1 cellular context compared by ENCODE assay signal in genomic region chr7:79452032-79452494, GRCh38.
TF ChIP-seq lines count a peak whose summit lies in the region.

No MANE protein-coding gene starts in this region.

TF ChIP-seq in HepG2, 621 proteins besides CTCF, POLR2A, EP300 and RAD21 (continued from another document and continues in another):
- TF ChIP-seq DDIT3 (CRISPR knock-in tag; IDR thresholded peaks at IDR 0.05) (no peak), ZNF766 (CRISPR knock-in tag; IDR thresholded peaks at IDR 0.05; ENCODE audit: borderline replicate concordance) (no peak), ZGPAT (CRISPR knock-in tag; IDR thresholded peaks at IDR 0.05) (peak; percentile 80), IRX3 (CRISPR knock-in tag; IDR thresholded peaks at IDR 0.05; ENCODE audit: borderline replicate concordance, low read depth) (no peak), NAIF1 (CRISPR knock-in tag; IDR thresholded peaks at IDR 0.05; ENCODE audit: borderline replicate concordance) (no peak), HMGXB3 (CRISPR knock-in tag; IDR thresholded peaks at IDR 0.05; ENCODE audit: borderline replicate concordance) (peak; percentile 49; the same call in 1 of the 2 replicates), MLXIP (CRISPR knock-in tag; IDR thresholded peaks at IDR 0.05; ENCODE audit: borderline replicate concordance) (no peak), FIP1L1 (IDR thresholded peaks at IDR 0.05; ENCODE audit: borderline replicate concordance, insufficient read depth, low read depth, low read length) (no peak), ZNF549 (CRISPR knock-in tag; IDR thresholded peaks at IDR 0.05) (no peak), NPAS2 (CRISPR knock-in tag; IDR thresholded peaks at IDR 0.05; ENCODE audit: borderline replicate concordance) (no peak), ZNF232 (CRISPR knock-in tag; IDR thresholded peaks at IDR 0.05; ENCODE audit: borderline replicate concordance) (no peak), ZNF556 (CRISPR knock-in tag; IDR thresholded peaks at IDR 0.05; ENCODE audit: borderline replicate concordance) (no peak; the same call in 1 of the 2 replicates), ZNF646 (CRISPR knock-in tag; IDR thresholded peaks at IDR 0.05) (no peak), HMG20A (CRISPR knock-in tag; IDR thresholded peaks at IDR 0.05; ENCODE audit: borderline replicate concordance) (peak; percentile 42; the same call in 1 of the 2 replicates), RBM39 (IDR thresholded peaks at IDR 0.05; ENCODE audit: low read depth, low read length, poor library complexity, severe bottlenecking) (no peak), SNRNP70 (IDR thresholded peaks at IDR 0.05; ENCODE audit: low read depth, low read length) (no peak), ZNF235 (CRISPR knock-in tag; IDR thresholded peaks at IDR 0.05; ENCODE audit: borderline replicate concordance) (no peak), ERF (CRISPR knock-in tag; IDR thresholded peaks at IDR 0.05) (peak; percentile 78), GMEB1 (CRISPR knock-in tag; IDR thresholded peaks at IDR 0.05; ENCODE audit: borderline replicate concordance) (peak; percentile 34; the same call in 1 of the 2 replicates), ZNF629 (CRISPR knock-in tag; conservative IDR thresholded peaks at IDR 0.05) (0 out of 2 replicates have a peak, but pooled peaks have one; percentile 6), NR2F6 (IDR thresholded peaks at IDR 0.05) (peak; percentile 57), NR2F6 (CRISPR knock-in tag; IDR thresholded peaks at IDR 0.05) (peak; percentile 73), KLF15 (CRISPR knock-in tag; IDR thresholded peaks at IDR 0.05; ENCODE audit: borderline replicate concordance) (no peak), PRMT3 (CRISPR knock-in tag; IDR thresholded peaks at IDR 0.05; ENCODE audit: borderline replicate concordance, low read depth) (no peak), GTF3A (CRISPR knock-in tag; conservative IDR thresholded peaks at IDR 0.05) (no peak), ZBTB4 (CRISPR knock-in tag; IDR thresholded peaks at IDR 0.05; ENCODE audit: borderline replicate concordance) (no peak), ZMAT3 (CRISPR knock-in tag; conservative IDR thresholded peaks at IDR 0.05) (no peak), ZNF83 (CRISPR knock-in tag; IDR thresholded peaks at IDR 0.05; ENCODE audit: borderline replicate concordance) (no peak), SMYD3 (CRISPR knock-in tag; IDR thresholded peaks at IDR 0.05) (no peak), ZNF576 (CRISPR knock-in tag; IDR thresholded peaks at IDR 0.05) (no peak), ZBTB43 (CRISPR knock-in tag; conservative IDR thresholded peaks at IDR 0.05) (no peak), EHMT2 (IDR thresholded peaks at IDR 0.05; ENCODE audit: borderline replicate concordance, low read depth, low read length) (no peak), DPF2 (CRISPR knock-in tag; IDR thresholded peaks at IDR 0.05; ENCODE audit: borderline replicate concordance, low read depth) (no peak)
